11 cellular contexts compared by ENCODE assay signal in genomic region chr10:73814896-73815718, GRCh38. TPM values are rescaled to one million over a fixed set of nuclear protein-coding genes. Genes with fewer than 3 reads are reported as not detected.
DNase-seq lines count a peak whose midpoint lies in the region; ATAC-seq and TF ChIP-seq lines count a peak whose summit lies in the region.
"Had no signal": no experiment of that assay in that cellular context is flagged by ENCODE, and none has a peak within 500 bp of the region (broad histone marks: within the 10 kb centered on the region; RNA-seq: fewer than 3 reads in every experiment).

No MANE protein-coding gene starts in this region.

- TF ChIP-seq RAD21 in Ishikawa (IDR thresholded peaks at IDR 0.05; ENCODE audit: low read depth), result 0 out of 2 replicates have a peak, but pooled peaks have one; percentile 8

- no peak overlapping the region for H3K4me3 Mint-ChIP-seq in neural progenitor cell
- H3K4me3 Mint-ChIP-seq: stimulated activated naive CD8-positive, alpha-beta T cell treated with anti-CD3 and anti-CD28 coated beads, Interleukin-15, amount 100 ng/mL, for 72 hours had no signal

- no peak overlapping the region for H3K27ac ChIP-seq in DOHH2 (ENCODE audit: low read depth, low read length)
- H3K27ac ChIP-seq in brain microvascular endothelial cell, result peak overlapping the region; percentile 54
- H3K27ac ChIP-seq in neural progenitor cell, result no peak overlapping the region

- H4K20me1 ChIP-seq in DOHH2 (ENCODE audit: control insufficient read depth, insufficient read depth, low read depth, low read length), result no peaks in the 10 kb centered on the region
- peaks cover 6% of the 10 kb centered on the region for H4K20me1 ChIP-seq in neural progenitor cell (ENCODE audit: low read depth)

- H3K9me3 ChIP-seq in DOHH2 (ENCODE audit: control insufficient read depth, insufficient read depth, low read length) (no peaks in the 10 kb centered on the region), neural progenitor cell (ENCODE audit: low read depth) (no peaks in the 10 kb centered on the region)

- H3K4me3 ChIP-seq in DOHH2 (ENCODE audit: low read length), result no peak overlapping the region
- H3K4me3 ChIP-seq in brain microvascular endothelial cell (ENCODE audit: low read depth, low read length), result no peak overlapping the region
- no peak overlapping the region for H3K4me3 ChIP-seq in neural progenitor cell

- H3K27me3 ChIP-seq in DOHH2 (ENCODE audit: control insufficient read depth, low read length), result no peaks in the 10 kb centered on the region
- no peaks in the 10 kb centered on the region for H3K27me3 ChIP-seq in brain microvascular endothelial cell (replicated peaks)
- no peaks in the 10 kb centered on the region for H3K27me3 ChIP-seq in neural progenitor cell

- peaks cover 9% of the 10 kb centered on the region for H3K36me3 Mint-ChIP-seq in neural progenitor cell

- TF ChIP-seq CTCF in DOHH2 (IDR thresholded peaks at IDR 0.05; ENCODE audit: low read depth, low read length, poor library complexity, severe bottlenecking) (peak; percentile 61), brain microvascular endothelial cell (IDR thresholded peaks at IDR 0.05; ENCODE audit: low read depth, low read length, missing control alignments) (peak; percentile 39), neural progenitor cell (IDR thresholded peaks at IDR 0.05) (peak; percentile 53)

- H3K4me2 ChIP-seq in DOHH2 (ENCODE audit: low read length), result no peak overlapping the region
- no peak overlapping the region for H3K4me2 ChIP-seq in neural progenitor cell

- no peaks in the 10 kb centered on the region for H3K9me2 ChIP-seq in DOHH2 (replicated peaks; ENCODE audit: control insufficient read depth, low read length)

- in situ Hi-C loops in brain microvascular endothelial cell (cut with HindIII; ENCODE audit: low pct_ligation_motif_present, low sequenced_read_pairs), result no loop called here

- no peak overlapping the region for H2AFZ ChIP-seq in neural progenitor cell (replicated peaks)

- intact Hi-C loops in Right ventricle myocardium inferior (cut with DNase I), result no loop called here

- H3K36me3 ChIP-seq in DOHH2 (ENCODE audit: control insufficient read depth, low read length), result peaks cover 3% of the 10 kb centered on the region; the same call in 1 of the 2 replicates
- no peaks in the 10 kb centered on the region for H3K36me3 ChIP-seq in brain microvascular endothelial cell (replicated peaks)
- no peaks in the 10 kb centered on the region for H3K36me3 ChIP-seq in neural progenitor cell

- peaks cover 5% of the 10 kb centered on the region for H3K27me3 Mint-ChIP-seq in neural progenitor cell (ENCODE audit: insufficient read depth, low read depth)
- H3K27me3 Mint-ChIP-seq: stimulated activated naive CD8-positive, alpha-beta T cell treated with anti-CD3 and anti-CD28 coated beads, Interleukin-15, amount 100 ng/mL, for 72 hours had no signal

- H3F3A ChIP-seq in DOHH2 (ENCODE audit: control insufficient read depth, insufficient read depth) (peaks cover 5% of the 10 kb centered on the region; the same call in 1 of the 2 replicates), neural progenitor cell (ENCODE audit: low read depth) (peaks cover 14% of the 10 kb centered on the region)

- H3K4me1 ChIP-seq in DOHH2 (ENCODE audit: control insufficient read depth, low read length) (peaks cover 1% of the 10 kb centered on the region), neural progenitor cell (peaks cover 16% of the 10 kb centered on the region)

- DNase-seq in brain microvascular endothelial cell (no peak), neural progenitor cell (ENCODE audit: low spot score) (peak; percentile 40), HCEC 1CT (no peak), Right ventricle myocardium inferior (ENCODE audit: missing footprints) (no peak)
- DNase-seq in stimulated activated CD4-positive, alpha-beta T cell treated with anti-CD3 and anti-CD28 coated beads, Interleukin-12 subunit alpha, Interleukin-12 subunit beta, amount 100 ng/mL, for 4 hours, result no peak
- DNase-seq: activated effector memory CD4-positive, alpha-beta T cell treated with Interleukin-2 at 50 U/mL for 16 hours; SHP77; stimulated activated naive CD8-positive, alpha-beta T cell treated with anti-CD3 and anti-CD28 coated beads, Interleukin-15, amount 100 ng/mL, for 72 hours had no signal

- peaks cover 14% of the 10 kb centered on the region for H3K4me1 Mint-ChIP-seq in neural progenitor cell

- no peak overlapping the region for H3K27ac Mint-ChIP-seq in neural progenitor cell

- no peaks in the 10 kb centered on the region for H3K9me3 Mint-ChIP-seq in neural progenitor cell
- H3K9me3 Mint-ChIP-seq: stimulated activated naive CD8-positive, alpha-beta T cell treated with anti-CD3 and anti-CD28 coated beads, Interleukin-15, amount 100 ng/mL, for 72 hours had no signal

- TF ChIP-seq EP300 in Ishikawa (IDR thresholded peaks at IDR 0.05; ENCODE audit: borderline replicate concordance), result no peak

- no peak for ATAC-seq in HG02623 (IDR thresholded peaks at IDR 0.05; ENCODE audit: unreplicated experiment)
- ATAC-seq in Right ventricle myocardium inferior, result no peak
- ATAC-seq: stimulated activated naive CD8-positive, alpha-beta T cell treated with anti-CD3 and anti-CD28 coated beads, Interleukin-15, amount 100 ng/mL, for 72 hours had no signal

- H3K9ac ChIP-seq in neural progenitor cell, result no peak overlapping the region

- H3K79me2 ChIP-seq in DOHH2 (ENCODE audit: control insufficient read depth, low read length), result peaks cover 13% of the 10 kb centered on the region
- peaks cover 7% of the 10 kb centered on the region for H3K79me2 ChIP-seq in neural progenitor cell (ENCODE audit: low read depth)

TF ChIP-seq in Ishikawa, 13 proteins besides CTCF, POLR2A, EP300 and RAD21:
- TF ChIP-seq MAX (IDR thresholded peaks at IDR 0.05) (no peak), CREB1 (IDR thresholded peaks at IDR 0.05; ENCODE audit: low read depth) (no peak), USF1 (IDR thresholded peaks at IDR 0.05) (no peak), TCF12 (IDR thresholded peaks at IDR 0.05; ENCODE audit: low read depth) (no peak), ZBTB7A (IDR thresholded peaks at IDR 0.05; ENCODE audit: low read depth) (no peak), YY1 (IDR thresholded peaks at IDR 0.05; ENCODE audit: low read depth) (no peak), TAF1 (IDR thresholded peaks at IDR 0.05; ENCODE audit: low read depth) (no peak), EGR1 (IDR thresholded peaks at IDR 0.05) (no peak), FOXM1 (IDR thresholded peaks at IDR 0.05; ENCODE audit: borderline replicate concordance, low read depth) (no peak), REST (IDR thresholded peaks at IDR 0.05; ENCODE audit: low read depth) (no peak), TEAD4 (IDR thresholded peaks at IDR 0.05) (no peak), NFIC (IDR thresholded peaks at IDR 0.05) (no peak), CEBPB (IDR thresholded peaks at IDR 0.05) (no peak)
TF ChIP-seq in Ishikawa: peak in this region for 0.

RNA-seq across cellular contexts. Expression of gene NDST2, which starts 3.7 kb away (rescaled TPM):
- total RNA-seq in neural progenitor cell (ENCODE audit: low replicate concordance) (12.4 and 32.1 TPM in 2 replicates), Right ventricle myocardium inferior (10.5 TPM)

RNA-seq across cellular contexts. Expression of gene ZSWIM8, which starts 29.7 kb away (rescaled TPM):
- total RNA-seq in neural progenitor cell (ENCODE audit: low replicate concordance), result 30.5 and 38.1 TPM in 2 replicates
- total RNA-seq in Right ventricle myocardium inferior, result 45.3 TPM

RNA-seq across cellular contexts. Expression of gene CHCHD1, which starts 33.3 kb away (rescaled TPM):
- 51.3 and 66.7 TPM in 2 replicates for total RNA-seq in neural progenitor cell (ENCODE audit: low replicate concordance)
- 30.8 TPM for total RNA-seq in Right ventricle myocardium inferior

RNA-seq across cellular contexts. Expression of gene CAMK2G, which starts 59.2 kb away (rescaled TPM):
- total RNA-seq in neural progenitor cell (ENCODE audit: low replicate concordance), result 35.0 and 36.6 TPM in 2 replicates
- total RNA-seq in Right ventricle myocardium inferior, result 11.7 TPM
